ENCODE assay signal across 11 cellular contexts in genomic region chr3:851098-851790, GRCh38.
DNase-seq lines count a peak whose midpoint lies in the region; ATAC-seq, FAIRE-seq and TF ChIP-seq lines count a peak whose summit lies in the region.
"Had no signal": no experiment of that assay in that cellular context is flagged by ENCODE, and none has a peak within 500 bp of the region (broad histone marks: within the 10 kb centered on the region; RNA-seq: fewer than 3 reads in every experiment).

No MANE protein-coding gene starts in this region.

- TF ChIP-seq POLR2A in HepG2 (IDR thresholded peaks at IDR 0.05; ENCODE audit: insufficient read depth in 1 of 2, low read depth in 2 of 2, low read length in 2 of 2): no peak

- intact Hi-C loops in HepG2 (cut with micrococcal nuclease; ENCODE audit: unreplicated experiment): no loop called here

- H3K4me3 ChIP-seq in epithelial cell of esophagus (ENCODE audit: low read length) (no peak overlapping the region), HepG2 (replicated peaks in 1 of 3; ENCODE audit: insufficient read depth in 1 of 3, low read depth in 2 of 3, low read length in 3 of 3) (no peak overlapping the region)

- TF ChIP-seq CTCF in epithelial cell of esophagus (IDR thresholded peaks at IDR 0.05; ENCODE audit: insufficient read depth, low read depth, low read length, missing control alignments) (peak; percentile 11), HepG2 (CRISPR knock-in tag; IDR thresholded peaks at IDR 0.05) (no peak)

- H3K4me1 ChIP-seq in HepG2 (ENCODE audit: insufficient read depth, low read length): no peaks in the 10 kb centered on the region

- TF ChIP-seq EP300 in HepG2 (IDR thresholded peaks at IDR 0.05; ENCODE audit: low read depth in 2 of 2, low read length in 2 of 2): no peak
- TF ChIP-seq EP300 in HepG2 (CRISPR knock-in tag; IDR thresholded peaks at IDR 0.05; ENCODE audit: borderline replicate concordance): no peak

- H3K9ac ChIP-seq in HepG2 (ENCODE audit: insufficient read depth, low read depth, low read length): no peak overlapping the region

- H3K9me3 ChIP-seq in HepG2 (ENCODE audit: low read length): peaks cover 96% of the 10 kb centered on the region

- no peak for TF ChIP-seq RAD21 in HepG2 (CRISPR knock-in tag; IDR thresholded peaks at IDR 0.05)

- CTCF ChIA-PET in HepG2 (lab: Yijun Ruan, JAX; ENCODE audit: low intra/inter-chr PET ratio, low total read pairs): no interaction called here

- 21% methylated on average over 4 of the region's 5 CpGs for WGBS in HepG2 (ENCODE audit: low lambda C conversion rate)

- POLR2A ChIA-PET in HepG2 (lab: Yijun Ruan, JAX): no interaction called here

- no peak overlapping the region for H2AFZ ChIP-seq in HepG2 (ENCODE audit: low read length)

- H4K20me1 ChIP-seq in HepG2 (ENCODE audit: insufficient read depth, low read length): no peaks in the 10 kb centered on the region

- H3K27ac ChIP-seq in HepG2 (ENCODE audit: extremely low read length, insufficient read depth, low read length): no peak overlapping the region

- no TSS peak for BruUV-seq in HepG2 (replicated peaks; lab: Mats Ljungman, UMichigan)

- H3K79me2 ChIP-seq in HepG2 (ENCODE audit: insufficient read depth, low read length): no peaks in the 10 kb centered on the region

- H3K4me2 ChIP-seq in HepG2 (ENCODE audit: low read depth, low read length): no peak overlapping the region

- in situ Hi-C loops in HepG2 (cut with HindIII; ENCODE audit: extremely low pct_ligation_motif_present, low pct_unique_long_range_greater_than_20kb): no loop called here

- no peaks in the 10 kb centered on the region for H3K27me3 ChIP-seq in HepG2 (ENCODE audit: control insufficient read depth in 1 of 2, insufficient read depth in 2 of 2, low read length in 2 of 2)

- DNase-seq in HK-2 (ENCODE audit: unreplicated experiment): peak; percentile 46
- DNase-seq in epithelial cell of esophagus (ENCODE audit: low read depth): peak; percentile 46
- no peak for DNase-seq in NCI-H82 treated with DMSO at 0.1 percent for 48 hours (lab: John Stamatoyannopoulos, UW; ENCODE audit: unreplicated experiment)
- no peak for DNase-seq in HepG2 (ENCODE audit: low spot score)
- DNase-seq in OCI-M1 (lab: John Stamatoyannopoulos, UW): no peak
- DNase-seq in GDM1 (lab: John Stamatoyannopoulos, UW): no peak
- DNase-seq: IMR-90, nephron progenitor cell, T-helper 17 cell had no signal

- H3K36me3 ChIP-seq in HepG2 (replicated peaks in 1 of 2; ENCODE audit: control insufficient read depth in 1 of 2, insufficient read depth in 2 of 2, low read length in 2 of 2): no peaks in the 10 kb centered on the region

- FAIRE-seq in HepG2 (lab: Jason Lieb, UNC): no peak

- peak; percentile 83 for ATAC-seq in GM18498 (IDR thresholded peaks at IDR 0.05; ENCODE audit: unreplicated experiment)
- peak; percentile 81 for ATAC-seq in GM21529 (IDR thresholded peaks at IDR 0.05; ENCODE audit: unreplicated experiment)
- no peak for ATAC-seq in HepG2
- ATAC-seq: T-helper 17 cell had no signal

TF ChIP-seq in HepG2, 621 proteins besides CTCF, POLR2A, EP300 and RAD21:
- TF ChIP-seq DMAP1 (CRISPR knock-in tag; IDR thresholded peaks at IDR 0.05): no peak
- TF ChIP-seq MLXIP (CRISPR knock-in tag; IDR thresholded peaks at IDR 0.05; ENCODE audit: borderline replicate concordance): no peak
- no peak for TF ChIP-seq FOXO1 (CRISPR knock-in tag; IDR thresholded peaks at IDR 0.05)
- no peak for TF ChIP-seq KDM4B (CRISPR knock-in tag; IDR thresholded peaks at IDR 0.05)
- TF ChIP-seq DZIP1 (CRISPR knock-in tag; IDR thresholded peaks at IDR 0.05): no peak
- no peak for TF ChIP-seq ZNF343 (CRISPR knock-in tag; IDR thresholded peaks at IDR 0.05)
- TF ChIP-seq, protein P1, sequence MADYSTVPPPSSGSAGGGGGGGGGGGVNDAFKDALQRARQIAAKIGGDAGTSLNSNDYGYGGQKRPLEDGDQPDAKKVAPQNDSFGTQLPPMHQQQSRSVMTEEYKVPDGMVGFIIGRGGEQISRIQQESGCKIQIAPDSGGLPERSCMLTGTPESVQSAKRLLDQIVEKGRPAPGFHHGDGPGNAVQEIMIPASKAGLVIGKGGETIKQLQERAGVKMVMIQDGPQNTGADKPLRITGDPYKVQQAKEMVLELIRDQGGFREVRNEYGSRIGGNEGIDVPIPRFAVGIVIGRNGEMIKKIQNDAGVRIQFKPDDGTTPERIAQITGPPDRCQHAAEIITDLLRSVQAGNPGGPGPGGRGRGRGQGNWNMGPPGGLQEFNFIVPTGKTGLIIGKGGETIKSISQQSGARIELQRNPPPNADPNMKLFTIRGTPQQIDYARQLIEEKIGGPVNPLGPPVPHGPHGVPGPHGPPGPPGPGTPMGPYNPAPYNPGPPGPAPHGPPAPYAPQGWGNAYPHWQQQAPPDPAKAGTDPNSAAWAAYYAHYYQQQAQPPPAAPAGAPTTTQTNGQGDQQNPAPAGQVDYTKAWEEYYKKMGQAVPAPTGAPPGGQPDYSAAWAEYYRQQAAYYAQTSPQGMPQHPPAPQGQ (CRISPR knock-in tag; IDR thresholded peaks at IDR 0.05; ENCODE audit: borderline replicate concordance): no peak
- no peak for TF ChIP-seq AGO1 (IDR thresholded peaks at IDR 0.05; ENCODE audit: low read depth, low read length, poor library complexity, severe bottlenecking)
- no peak for TF ChIP-seq XRCC5 (optimal IDR thresholded peaks at IDR 0.05; ENCODE audit: low read length)
- no peak for TF ChIP-seq MYC (CRISPR knock-in tag; IDR thresholded peaks at IDR 0.05; ENCODE audit: borderline replicate concordance)
- TF ChIP-seq, protein P2, sequence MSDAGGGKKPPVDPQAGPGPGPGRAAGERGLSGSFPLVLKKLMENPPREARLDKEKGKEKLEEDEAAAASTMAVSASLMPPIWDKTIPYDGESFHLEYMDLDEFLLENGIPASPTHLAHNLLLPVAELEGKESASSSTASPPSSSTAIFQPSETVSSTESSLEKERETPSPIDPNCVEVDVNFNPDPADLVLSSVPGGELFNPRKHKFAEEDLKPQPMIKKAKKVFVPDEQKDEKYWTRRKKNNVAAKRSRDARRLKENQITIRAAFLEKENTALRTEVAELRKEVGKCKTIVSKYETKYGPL (CRISPR knock-in tag; IDR thresholded peaks at IDR 0.05): no peak
- no peak for TF ChIP-seq NKX3-1 (CRISPR knock-in tag; IDR thresholded peaks at IDR 0.05)
- TF ChIP-seq ZNF549 (CRISPR knock-in tag; IDR thresholded peaks at IDR 0.05): no peak
- no peak for TF ChIP-seq ZMYM4 (CRISPR knock-in tag; IDR thresholded peaks at IDR 0.05)

Comparison
In these comparisons a context has a peak if more than half of its experiments do, and no peak if none do; other contexts are left out.
1. DNase-seq: peak in HK-2 (single experiment) and epithelial cell of esophagus (single experiment); none in NCI-H82 treated with DMSO at 0.1 percent for 48 hours (single experiment), HepG2 (single experiment), OCI-M1 (single experiment) and GDM1 (single experiment).